ENCODE assay signal across 31 cellular contexts in genomic region chr10:85622425-85622824, GRCh38.
"Had no signal": no experiment of that assay in that cellular context is flagged by ENCODE, and none has a peak within 500 bp of the region (broad histone marks: within the 10 kb centered on the region; RNA-seq: fewer than 3 reads in every experiment).

No MANE protein-coding gene starts in this region.

- H3K36me3 ChIP-seq: adrenal gland, cardiac muscle cell, esophagus muscularis mucosa, gastrocnemius medialis, heart left ventricle had no signal

- DNase-seq: activated CD4-positive, alpha-beta memory T cell treated with anti-CD3 and anti-CD28 coated beads for 36 hours; activated CD4-positive, alpha-beta T cell treated with anti-CD3 and anti-CD28 coated beads for 36 hours; activated CD4-positive, alpha-beta T cell treated with anti-CD3 and anti-CD28 coated beads, Interleukin-2, amount 10 ng/mL, durations not matched to agents 24 days and 14 days; activated CD4-positive, CD25-positive, alpha-beta regulatory T cell; activated CD4-positive, CD25-positive, alpha-beta regulatory T cell treated with anti-CD3 and anti-CD28 coated beads, Interleukin-2, amount 50 U/mL, for 72 hours; activated CD8-positive, alpha-beta memory T cell treated with anti-CD3 and anti-CD28 coated beads, Interleukin-2, amount 10 ng/mL, durations not matched to agents 7 days and 5 days; activated CD8-positive, alpha-beta memory T cell treated with anti-CD3 and anti-CD28 coated beads, Interleukin-2, amount 50 U/mL, for 4 hours; activated CD8-positive, alpha-beta T cell treated with anti-CD3 and anti-CD28 coated beads, Interleukin-2, amount 10 ng/mL, durations not matched to agents 7 days and 5 days; activated effector memory CD4-positive, alpha-beta T cell treated with anti-CD3 and anti-CD28 coated beads, Interleukin-2, amount 50 U/mL, for 16 hours; activated naive CD4-positive, alpha-beta T cell treated with anti-CD3 and anti-CD28 coated beads for 36 hours; activated naive CD8-positive, alpha-beta T cell treated with anti-CD3 and anti-CD28 coated beads for 36 hours; activated naive CD8-positive, alpha-beta T cell treated with anti-CD3 and anti-CD28 coated beads, Interleukin-2, amount 50 U/mL, for 24 hours; activated T-cell treated with anti-CD3 and anti-CD28 coated beads, Interleukin-2, amount 50 U/mL, for 1 hour; activated T-cell treated with anti-CD3 and anti-CD28 coated beads, Interleukin-2, amount 50 U/mL, for 48 hours; adrenal gland; amygdala; aorta; body of pancreas; central memory CD4-positive, alpha-beta T cell; cerebellar nuclear complex; dorsolateral prefrontal cortex; effector memory CD4-positive, alpha-beta T cell; erythroblast; foreskin keratinocyte; gastrocnemius medialis; glutamatergic neuron; heart left ventricle; T-helper 2 cell had no signal

- H3K4me3 ChIP-seq: adrenal gland, body of pancreas, cardiac muscle cell, coronary artery, dorsolateral prefrontal cortex, esophagus muscularis mucosa, gastrocnemius medialis, heart left ventricle had no signal

- H3K27me3 ChIP-seq: adrenal gland, body of pancreas, cardiac muscle cell, dorsolateral prefrontal cortex, esophagus muscularis mucosa, foreskin keratinocyte, gastrocnemius medialis, heart left ventricle had no signal

- H3K9me3 ChIP-seq: adrenal gland, body of pancreas, esophagus muscularis mucosa, gastrocnemius medialis, heart left ventricle had no signal

- H3K27ac ChIP-seq: adrenal gland, cardiac muscle cell, coronary artery, dorsolateral prefrontal cortex, esophagus muscularis mucosa, foreskin keratinocyte, gastrocnemius medialis, heart left ventricle had no signal

- ATAC-seq: activated CD4-positive, alpha-beta T cell treated with anti-CD3 and anti-CD28 coated beads for 36 hours; activated CD8-positive, alpha-beta memory T cell treated with anti-CD3 and anti-CD28 coated beads, Interleukin-2, amount 10 ng/mL, durations not matched to agents 7 days and 5 days; activated CD8-positive, alpha-beta T cell treated with anti-CD3 and anti-CD28 coated beads, Interleukin-2, amount 10 ng/mL, durations not matched to agents 7 days and 5 days; activated naive CD8-positive, alpha-beta T cell treated with anti-CD3 and anti-CD28 coated beads, Interleukin-2, amount 50 U/mL, for 24 hours; body of pancreas; foreskin keratinocyte; gastrocnemius medialis; heart left ventricle had no signal

- H3K4me1 ChIP-seq: adrenal gland, body of pancreas, esophagus muscularis mucosa, foreskin keratinocyte, gastrocnemius medialis, heart left ventricle had no signal
